ENCODE assay signal across 1 cellular context in the genomic region with DNA sequence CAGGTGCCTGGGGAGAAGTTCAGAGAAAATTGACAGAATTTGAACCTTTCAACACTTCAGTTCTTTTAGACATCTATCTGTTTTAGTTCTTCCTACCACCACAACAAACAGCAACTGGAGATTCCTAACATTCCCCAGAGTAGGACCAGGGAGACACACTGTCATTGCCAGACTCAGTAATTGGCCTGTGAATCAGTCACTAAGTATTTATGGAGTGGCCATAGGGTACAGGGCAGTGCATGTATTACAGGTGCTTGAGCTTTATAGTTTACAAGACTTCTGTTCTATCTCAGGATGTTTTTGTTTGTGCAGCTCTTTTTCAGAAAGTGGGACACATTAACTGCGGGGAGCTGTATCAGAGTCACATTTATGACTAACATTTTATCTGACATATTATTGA.
TF ChIP-seq lines count a peak whose summit lies in the region.

No MANE protein-coding gene starts in this region.

TF ChIP-seq in K562, 482 proteins besides CTCF, POLR2A, EP300 and RAD21 (continued from another document):
- TF ChIP-seq CTCFL (IDR thresholded peaks at IDR 0.05; ENCODE audit: borderline replicate concordance, insufficient read depth, low read depth, low read length, poor library complexity, severe bottlenecking): no peak
- no peak for TF ChIP-seq CEBPZ (IDR thresholded peaks at IDR 0.05; ENCODE audit: borderline replicate concordance, low read depth, low read length)
- no peak for TF ChIP-seq CBFA2T3 (IDR thresholded peaks at IDR 0.05)
- no peak for TF ChIP-seq RAD51 (IDR thresholded peaks at IDR 0.05; ENCODE audit: borderline replicate concordance, low read depth)
- TF ChIP-seq ATF7 (IDR thresholded peaks at IDR 0.05): no peak
- TF ChIP-seq, protein P1, sequence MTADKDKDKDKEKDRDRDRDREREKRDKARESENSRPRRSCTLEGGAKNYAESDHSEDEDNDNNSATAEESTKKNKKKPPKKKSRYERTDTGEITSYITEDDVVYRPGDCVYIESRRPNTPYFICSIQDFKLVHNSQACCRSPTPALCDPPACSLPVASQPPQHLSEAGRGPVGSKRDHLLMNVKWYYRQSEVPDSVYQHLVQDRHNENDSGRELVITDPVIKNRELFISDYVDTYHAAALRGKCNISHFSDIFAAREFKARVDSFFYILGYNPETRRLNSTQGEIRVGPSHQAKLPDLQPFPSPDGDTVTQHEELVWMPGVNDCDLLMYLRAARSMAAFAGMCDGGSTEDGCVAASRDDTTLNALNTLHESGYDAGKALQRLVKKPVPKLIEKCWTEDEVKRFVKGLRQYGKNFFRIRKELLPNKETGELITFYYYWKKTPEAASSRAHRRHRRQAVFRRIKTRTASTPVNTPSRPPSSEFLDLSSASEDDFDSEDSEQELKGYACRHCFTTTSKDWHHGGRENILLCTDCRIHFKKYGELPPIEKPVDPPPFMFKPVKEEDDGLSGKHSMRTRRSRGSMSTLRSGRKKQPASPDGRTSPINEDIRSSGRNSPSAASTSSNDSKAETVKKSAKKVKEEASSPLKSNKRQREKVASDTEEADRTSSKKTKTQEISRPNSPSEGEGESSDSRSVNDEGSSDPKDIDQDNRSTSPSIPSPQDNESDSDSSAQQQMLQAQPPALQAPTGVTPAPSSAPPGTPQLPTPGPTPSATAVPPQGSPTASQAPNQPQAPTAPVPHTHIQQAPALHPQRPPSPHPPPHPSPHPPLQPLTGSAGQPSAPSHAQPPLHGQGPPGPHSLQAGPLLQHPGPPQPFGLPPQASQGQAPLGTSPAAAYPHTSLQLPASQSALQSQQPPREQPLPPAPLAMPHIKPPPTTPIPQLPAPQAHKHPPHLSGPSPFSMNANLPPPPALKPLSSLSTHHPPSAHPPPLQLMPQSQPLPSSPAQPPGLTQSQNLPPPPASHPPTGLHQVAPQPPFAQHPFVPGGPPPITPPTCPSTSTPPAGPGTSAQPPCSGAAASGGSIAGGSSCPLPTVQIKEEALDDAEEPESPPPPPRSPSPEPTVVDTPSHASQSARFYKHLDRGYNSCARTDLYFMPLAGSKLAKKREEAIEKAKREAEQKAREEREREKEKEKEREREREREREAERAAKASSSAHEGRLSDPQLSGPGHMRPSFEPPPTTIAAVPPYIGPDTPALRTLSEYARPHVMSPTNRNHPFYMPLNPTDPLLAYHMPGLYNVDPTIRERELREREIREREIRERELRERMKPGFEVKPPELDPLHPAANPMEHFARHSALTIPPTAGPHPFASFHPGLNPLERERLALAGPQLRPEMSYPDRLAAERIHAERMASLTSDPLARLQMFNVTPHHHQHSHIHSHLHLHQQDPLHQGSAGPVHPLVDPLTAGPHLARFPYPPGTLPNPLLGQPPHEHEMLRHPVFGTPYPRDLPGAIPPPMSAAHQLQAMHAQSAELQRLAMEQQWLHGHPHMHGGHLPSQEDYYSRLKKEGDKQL (CRISPR knock-in tag; IDR thresholded peaks at IDR 0.05; ENCODE audit: borderline replicate concordance): no peak
- no peak for TF ChIP-seq YBX1 (IDR thresholded peaks at IDR 0.05)
- TF ChIP-seq ZNF561 (CRISPR knock-in tag; conservative IDR thresholded peaks at IDR 0.05): no peak
- TF ChIP-seq NFE2 (IDR thresholded peaks at IDR 0.05; ENCODE audit: low read depth): no peak
- no peak for TF ChIP-seq CSDE1 (IDR thresholded peaks at IDR 0.05)
- no peak for TF ChIP-seq NR2F6 (CRISPR knock-in tag; IDR thresholded peaks at IDR 0.05)
- no peak for TF ChIP-seq MIER1 (IDR thresholded peaks at IDR 0.05; ENCODE audit: low read depth)
- TF ChIP-seq TBL1XR1 (IDR thresholded peaks at IDR 0.05; ENCODE audit: low read length in 2 of 2): no peak
- no peak for TF ChIP-seq ZNF609 (CRISPR knock-in tag; IDR thresholded peaks at IDR 0.05; ENCODE audit: borderline replicate concordance)
- TF ChIP-seq ZBTB12 (CRISPR knock-in tag; IDR thresholded peaks at IDR 0.05): no peak
- no peak for TF ChIP-seq BHLHE40 (IDR thresholded peaks at IDR 0.05; ENCODE audit: low read length)
TF ChIP-seq in K562: peak in this region for 0.
